ENCODE assay signal across 10 cellular contexts in genomic region chr6:155224031-155224451, GRCh38. TPM values are rescaled to one million over a fixed set of nuclear protein-coding genes. Genes with fewer than 3 reads are reported as not detected.
DNase-seq lines count a peak whose midpoint lies in the region; ATAC-seq, FAIRE-seq and TF ChIP-seq lines count a peak whose summit lies in the region.
"Had no signal": no experiment of that assay in that cellular context is flagged by ENCODE, and none has a peak within 500 bp of the region (broad histone marks: within the 10 kb centered on the region; RNA-seq: fewer than 3 reads in every experiment).

No MANE protein-coding gene starts in this region.

- no peak overlapping the region for H2AFZ ChIP-seq in Karpas-422 (ENCODE audit: low read length)

- H3K4me2 ChIP-seq in Karpas-422 (ENCODE audit: low read depth, low read length, poor library complexity, severe bottlenecking) = no peak overlapping the region

- WGBS in small intestine, 3 donors = 67 to 79% (median 71%) methylated on average over 4 of the region's 4 CpGs

- H3K27me3 ChIP-seq in BJ (ENCODE audit: control insufficient read depth, insufficient read depth, low read length) = no peaks in the 10 kb centered on the region
- no peaks in the 10 kb centered on the region for H3K27me3 ChIP-seq in small intestine (ENCODE audit: control insufficient read depth in 2 of 2, insufficient read depth in 2 of 2, low read length in 2 of 2)
- H3K27me3 ChIP-seq in Karpas-422 (ENCODE audit: low read length) = no peaks in the 10 kb centered on the region
- no peaks in the 10 kb centered on the region for H3K27me3 ChIP-seq in right atrium auricular region

- CTCF ChIA-PET in BJ (lab: Yijun Ruan, JAX) = interaction anchor here (0.6 to 2.3 kb wide), 5 partner anchors 11 to 48 kb away, joined by 3 to 7 read pairs (median 3); no protein-coding TSS in a partner anchor

- TF ChIP-seq CTCF in BJ (IDR thresholded peaks at IDR 0.05; ENCODE audit: insufficient read depth, low read depth, low read length) (no peak), right atrium auricular region (IDR thresholded peaks at IDR 0.05) (no peak)

- H3K27ac ChIP-seq in small intestine (ENCODE audit: low read depth in 1 of 2, low read length in 1 of 2) = no peak overlapping the region
- no peak overlapping the region for H3K27ac ChIP-seq in Karpas-422 (ENCODE audit: low read length)
- H3K27ac ChIP-seq in right atrium auricular region = no peak overlapping the region

- no peaks in the 10 kb centered on the region for H3K79me2 ChIP-seq in Karpas-422 (ENCODE audit: low read length)

- peak; percentile 68 for DNase-seq in BJ (ENCODE audit: low read depth)
- peak; percentile 17 to 34 for DNase-seq in activated CD4-positive, alpha-beta T cell treated with anti-CD3 and anti-CD28 coated beads, Interleukin-2, amount 50 U/mL, for 4 hours
- peak; percentile 77 for DNase-seq in glomerular visceral epithelial cell (ENCODE audit: extremely low spot score)
- DNase-seq in small intestine = no peak
- no peak for DNase-seq in Karpas-422
- no peak for DNase-seq in right atrium auricular region (ENCODE audit: low spot score)
- DNase-seq: left cardiac atrium had no signal

- H4K20me1 ChIP-seq in Karpas-422 (ENCODE audit: insufficient read depth, low read depth, low read length) = no peaks in the 10 kb centered on the region

- ATAC-seq in GM19397 (IDR thresholded peaks at IDR 0.05; ENCODE audit: unreplicated experiment) (peak; percentile 86), HG03432 (IDR thresholded peaks at IDR 0.05; ENCODE audit: unreplicated experiment) (peak; percentile 98)

- H3K9me3 ChIP-seq in small intestine (ENCODE audit: control insufficient read depth, low read depth) = no peaks in the 10 kb centered on the region
- no peaks in the 10 kb centered on the region for H3K9me3 ChIP-seq in Karpas-422 (ENCODE audit: low read length)
- H3K9me3 ChIP-seq in right atrium auricular region = no peaks in the 10 kb centered on the region

- no peaks in the 10 kb centered on the region for H3K4me1 ChIP-seq in small intestine (ENCODE audit: control insufficient read depth in 2 of 2, insufficient read depth in 1 of 2, low read depth in 1 of 2, low read length in 1 of 2)
- H3K4me1 ChIP-seq in Karpas-422 (ENCODE audit: low read length) = no peaks in the 10 kb centered on the region
- H3K4me1 ChIP-seq in right atrium auricular region = no peaks in the 10 kb centered on the region

- no peak overlapping the region for H3K9ac ChIP-seq in Karpas-422 (ENCODE audit: low read length)

- FAIRE-seq in small intestine (lab: Jason Lieb, UNC) = no peak
- FAIRE-seq: H1 had no signal

- H3K4me3 ChIP-seq in BJ (ENCODE audit: low read depth, low read length) = no peak overlapping the region
- no peak overlapping the region for H3K4me3 ChIP-seq in small intestine (ENCODE audit: low read depth in 1 of 2, low read length in 2 of 2)
- no peak overlapping the region for H3K4me3 ChIP-seq in Karpas-422 (ENCODE audit: low read length)
- no peak overlapping the region for H3K4me3 ChIP-seq in right atrium auricular region

- no peaks in the 10 kb centered on the region; the same call in 1 of the 2 replicates for H3K36me3 ChIP-seq in BJ (ENCODE audit: control insufficient read depth, insufficient read depth, low read length)
- H3K36me3 ChIP-seq in small intestine (ENCODE audit: control insufficient read depth in 2 of 2, insufficient read depth in 2 of 2, low read length in 2 of 2) = peaks cover 0 to 9% of the 10 kb centered on the region in 2 donors
- H3K36me3 ChIP-seq in Karpas-422 (ENCODE audit: insufficient read depth, low read length) = no peaks in the 10 kb centered on the region
- no peaks in the 10 kb centered on the region for H3K36me3 ChIP-seq in right atrium auricular region

- POLR2A ChIA-PET in BJ (lab: Charles Lee) = no interaction called here

- no peaks in the 10 kb centered on the region for H3K9me2 ChIP-seq in Karpas-422 (replicated peaks; ENCODE audit: insufficient read depth, low read length)

RNA-seq across cellular contexts. Expression of gene CLDN20, which starts 39.8 kb away (rescaled TPM):
- polyA plus RNA-seq in BJ (2011; rRNA removed) = not detected in 2 replicates
- polyA minus RNA-seq in BJ (2011; rRNA and poly(A)+ RNA removed) = not detected in 2 replicates
- not detected for polyA plus RNA-seq in small intestine
- not detected in 2 replicates for total RNA-seq in Karpas-422 (2014; rRNA removed; shearing (Covaris generic); ENCODE audit: low replicate concordance)
- total RNA-seq in right atrium auricular region = not detected
- total RNA-seq: H1, left cardiac atrium had no signal
- polyA plus RNA-seq: H1 had no signal

Comparison
In these comparisons a context has a peak if more than half of its experiments do, and no peak if none do; other contexts are left out.
1. DNase-seq: peak in BJ (single experiment), activated CD4-positive, alpha-beta T cell treated with anti-CD3 and anti-CD28 coated beads, Interleukin-2, amount 50 U/mL, for 4 hours (2 of 2) and glomerular visceral epithelial cell (single experiment); none in small intestine (single experiment), Karpas-422 (single experiment) and right atrium auricular region (single experiment).